Comparison of ENCODE assay signal across 17 cellular contexts in genomic region chr3:105899528-105899927, GRCh38. TPM values are rescaled to one million over a fixed set of nuclear protein-coding genes. Genes with fewer than 3 reads are reported as not detected.
DNase-seq lines count a peak whose midpoint lies in the region; ATAC-seq, FAIRE-seq and TF ChIP-seq lines count a peak whose summit lies in the region.
"Had no signal": no experiment of that assay in that cellular context is flagged by ENCODE, and none has a peak within 500 bp of the region (broad histone marks: within the 10 kb centered on the region; RNA-seq: fewer than 3 reads in every experiment).

No MANE protein-coding gene starts in this region.

- no peak overlapping the region for H3K56ac ChIP-seq in IMR-90 (ENCODE audit: extremely low read depth, insufficient read depth, low read length)

- TF ChIP-seq RAD21 in IMR-90 (IDR thresholded peaks at IDR 0.05; ENCODE audit: low read length) = no peak

- no peak overlapping the region for H3K4me2 ChIP-seq in IMR-90 (ENCODE audit: low read depth, low read length)
- H3K4me2 ChIP-seq in keratinocyte (ENCODE audit: control insufficient read depth, extremely low read depth, insufficient read depth, low read depth, low read length) = no peak overlapping the region

- H3K27ac ChIP-seq in IMR-90 (ENCODE audit: insufficient read depth, low read length) (no peak overlapping the region), keratinocyte (ENCODE audit: control insufficient read depth, insufficient read depth, low read length) (no peak overlapping the region)
- H3K27ac ChIP-seq: esophagus muscularis mucosa, HL-60 had no signal

- H3K9me3 ChIP-seq in IMR-90 (ENCODE audit: control insufficient read depth, insufficient read depth, low read length) (no peaks in the 10 kb centered on the region), keratinocyte (ENCODE audit: control insufficient read depth, low read depth, low read length) (no peaks in the 10 kb centered on the region)
- H3K9me3 ChIP-seq: esophagus muscularis mucosa had no signal

- no peak overlapping the region for H3K23ac ChIP-seq in IMR-90 (ENCODE audit: low read depth, low read length)

- ATAC-seq in IMR-90 (ENCODE audit: low read depth) (peak; percentile 77), HG03442 (IDR thresholded peaks at IDR 0.05; ENCODE audit: unreplicated experiment) (no peak)
- ATAC-seq: activated CD4-positive, alpha-beta T cell treated with anti-CD3 and anti-CD28 coated beads for 36 hours; Right ventricle myocardium inferior; stimulated activated naive CD8-positive, alpha-beta T cell treated with anti-CD3 and anti-CD28 coated beads, Interleukin-15, amount 100 ng/mL, for 72 hours had no signal

- H3K79me2 ChIP-seq in keratinocyte (ENCODE audit: control insufficient read depth, insufficient read depth, low read length) = no peaks in the 10 kb centered on the region

- POLR2A ChIA-PET in AG04449 (lab: Yijun Ruan, JAX) (no interaction called here), IMR-90 (lab: Charles Lee; ENCODE audit: unreplicated experiment) (no interaction called here)

- H4K8ac ChIP-seq in IMR-90 (ENCODE audit: low read depth in 2 of 2, low read length in 2 of 2) = peak overlapping the region in 1 of 2 experiments; percentile 73; a peak in 2 of 4 replicates

- no peak overlapping the region for H2AFZ ChIP-seq in IMR-90 (replicated peaks; ENCODE audit: low read length, poor library complexity)
- no peak overlapping the region for H2AFZ ChIP-seq in keratinocyte (ENCODE audit: control insufficient read depth, low read length)

- no peak for TF ChIP-seq CTCF in AG04449 (IDR thresholded peaks at IDR 0.05; ENCODE audit: insufficient read depth, low read length, missing control alignments)
- TF ChIP-seq CTCF in IMR-90 (conservative IDR thresholded peaks at IDR 0.05; ENCODE audit: low read depth, low read length) = no peak
- no peak for TF ChIP-seq CTCF in cardiac fibroblast (IDR thresholded peaks at IDR 0.05; ENCODE audit: low read depth, low read length)
- TF ChIP-seq CTCF in keratinocyte (optimal IDR thresholded peaks at IDR 0.05 in 1 of 3, IDR thresholded peaks at IDR 0.05 in 1 of 3, conservative IDR thresholded peaks at IDR 0.05 in 1 of 3; ENCODE audit: extremely low read depth in 1 of 3, insufficient read depth in 2 of 3, low read length in 3 of 3) = no peak

- H3K18ac ChIP-seq in IMR-90 (ENCODE audit: low read depth, low read length) = no peak overlapping the region

- dilution Hi-C loops in IMR-90 (cut with HindIII; ENCODE audit: low sequenced_read_pairs, unreplicated experiment) = no loop called here
- dilution Hi-C loops in keratinocyte (cut with MboI; ENCODE audit: extremely low pct_ligation_motif_present, low sequenced_read_pairs) = no loop called here

- no peak overlapping the region; the same call in 2 of the 3 replicates for H2BK15ac ChIP-seq in IMR-90 (ENCODE audit: low read depth, low read length)

- no CpG with 5 or more reads among the region's 2 CpGs for WGBS in IMR-90 (ENCODE audit: extremely low coverage in 2 of 2, insufficient read length in 1 of 2), 2 experiments

- no peaks in the 10 kb centered on the region for H3K79me1 ChIP-seq in IMR-90 (ENCODE audit: low read depth in 1 of 2, low read length in 2 of 2)

- H4K91ac ChIP-seq in IMR-90 (ENCODE audit: insufficient read depth, low read depth, low read length) = no peak overlapping the region

- peak overlapping the region; percentile 47; the same call in 1 of the 2 replicates for H2BK20ac ChIP-seq in IMR-90 (ENCODE audit: low read depth, low read length)

- 0 out of 2 replicates have a peak overlapping the region, but pooled peaks have one; percentile 7 for H3K14ac ChIP-seq in IMR-90 (replicated peaks; ENCODE audit: low read depth, low read length)

- in situ Hi-C loops in IMR-90 (cut with MboI; ENCODE audit: low sequenced_read_pairs) = no loop called here

- no peak overlapping the region for H2AK9ac ChIP-seq in IMR-90 (replicated peaks; ENCODE audit: low read depth, low read length, poor library complexity)

- no peaks in the 10 kb centered on the region for H4K20me1 ChIP-seq in IMR-90 (ENCODE audit: insufficient read depth, low read length)
- H4K20me1 ChIP-seq in keratinocyte (ENCODE audit: control insufficient read depth, extremely low read depth, insufficient read depth, low read length) = no peaks in the 10 kb centered on the region

- H3K4ac ChIP-seq in IMR-90 (ENCODE audit: low read depth, low read length) = no peak overlapping the region; the same call in 1 of the 2 replicates

- no peak overlapping the region for H3K4me3 ChIP-seq in AG04449 (ENCODE audit: low read depth, low read length)
- no peak overlapping the region for H3K4me3 ChIP-seq in IMR-90 (ENCODE audit: insufficient read depth, low read depth, low read length)
- no peak overlapping the region for H3K4me3 ChIP-seq in cardiac fibroblast (replicated peaks in 1 of 2; ENCODE audit: low read depth in 2 of 2, low read length in 2 of 2)
- H3K4me3 ChIP-seq in keratinocyte (ENCODE audit: control insufficient read depth in 2 of 3, extremely low read depth in 1 of 3, insufficient read depth in 2 of 3, low read depth in 1 of 3, low read length in 3 of 3) = no peak overlapping the region
- H3K4me3 ChIP-seq: esophagus muscularis mucosa had no signal

- DNase-seq in AG04449 (ENCODE audit: low read depth, low spot score) = peak; percentile 71
- peak; percentile 79 for DNase-seq in IMR-90
- peak; percentile 72 for DNase-seq in cardiac fibroblast (ENCODE audit: low read depth in 2 of 2)
- no peak for DNase-seq in keratinocyte (ENCODE audit: low read depth, low spot score)
- no peak for DNase-seq in D341Med (ENCODE audit: low spot score)
- no peak for DNase-seq in NCI-H1092 treated with DMSO at 0.1 percent for 48 hours (lab: John Stamatoyannopoulos, UW)
- DNase-seq in stimulated activated CD4-positive, alpha-beta T cell treated with anti-CD3 and anti-CD28 coated beads, Interleukin-2, amount 100 ng/mL, for 24 hours = no peak
- DNase-seq: activated CD4-positive, alpha-beta T cell treated with anti-CD3 and anti-CD28 coated beads for 36 hours; NCI-H187 treated with DMSO at 0.1 percent for 48 hours; NCI-H526 treated with DMSO at 0.1 percent for 48 hours; nucleus accumbens; stimulated activated naive CD8-positive, alpha-beta T cell treated with anti-CD3 and anti-CD28 coated beads, Interleukin-15, amount 100 ng/mL, for 72 hours had no signal

- CTCF ChIA-PET in AG04449 (lab: Yijun Ruan, JAX) (no interaction called here), IMR-90 (lab: Yijun Ruan, JAX) (interaction anchor here (0.5 kb wide), 1 partner anchor 268 kb away, joined by 4 read pairs; no protein-coding TSS in a partner anchor)

- H3K4me1 ChIP-seq in IMR-90 (ENCODE audit: control insufficient read depth, insufficient read depth, low read length) (no peaks in the 10 kb centered on the region), keratinocyte (ENCODE audit: control insufficient read depth, extremely low read depth, insufficient read depth, low read length) (no peaks in the 10 kb centered on the region)
- H3K4me1 ChIP-seq: esophagus muscularis mucosa had no signal

- H3K9ac ChIP-seq in IMR-90 (ENCODE audit: low read depth, low read length) = no peak overlapping the region
- H3K9ac ChIP-seq in keratinocyte (ENCODE audit: control insufficient read depth, extremely low read depth, insufficient read depth, low read length) = no peak overlapping the region

- H2BK120ac ChIP-seq in IMR-90 (ENCODE audit: low read depth, low read length) = peak overlapping the region; percentile 71

- no peak overlapping the region for H2BK5ac ChIP-seq in IMR-90 (ENCODE audit: low read depth, low read length, poor library complexity, severe bottlenecking)

- TF ChIP-seq POLR2A in IMR-90 (IDR thresholded peaks at IDR 0.05; ENCODE audit: low read depth, low read length) = no peak

- BruUV-seq in IMR-90 (replicated peaks; lab: Mats Ljungman, UMichigan) = no TSS peak

- H2AK5ac ChIP-seq in IMR-90 (ENCODE audit: low read depth, low read length) = no peak overlapping the region

- peak; percentile 75 for FAIRE-seq in keratinocyte (lab: Jason Lieb, UNC)
- FAIRE-seq: colon had no signal

- intact Hi-C loops in IMR-90 (cut with micrococcal nuclease) = no loop called here

- H3K36me3 ChIP-seq in IMR-90 (ENCODE audit: control insufficient read depth, insufficient read depth, low read length) (no peaks in the 10 kb centered on the region), keratinocyte (ENCODE audit: control insufficient read depth in 2 of 2, extremely low read depth in 1 of 2, insufficient read depth in 2 of 2, low read length in 2 of 2) (no peaks in the 10 kb centered on the region)
- H3K36me3 ChIP-seq: esophagus muscularis mucosa had no signal

- H3K9me1 ChIP-seq in IMR-90 (ENCODE audit: insufficient read depth, low read length) = no peaks in the 10 kb centered on the region
- no peaks in the 10 kb centered on the region for H3K9me1 ChIP-seq in keratinocyte (ENCODE audit: control insufficient read depth, extremely low read depth, insufficient read depth, low read length)

- H4K5ac ChIP-seq in IMR-90 (ENCODE audit: low read depth, low read length) = no peak overlapping the region

- H3K27me3 ChIP-seq in IMR-90 (ENCODE audit: control insufficient read depth, insufficient read depth, low read length) (no peaks in the 10 kb centered on the region), keratinocyte (ENCODE audit: control insufficient read depth, extremely low read depth, insufficient read depth, low read length) (no peaks in the 10 kb centered on the region)
- H3K27me3 ChIP-seq: esophagus muscularis mucosa had no signal

TF ChIP-seq in IMR-90, 13 proteins besides CTCF, POLR2A, EP300 and RAD21:
- TF ChIP-seq CEBPB (IDR thresholded peaks at IDR 0.05; ENCODE audit: low read depth, low read length) (peak; percentile 97), MAFK (IDR thresholded peaks at IDR 0.05; ENCODE audit: low read depth, low read length) (peak; percentile 72), NFE2L2 (IDR thresholded peaks at IDR 0.05; ENCODE audit: low read depth, low read length) (no peak)

RNA-seq across cellular contexts. Expression of gene CBLB, which starts 30.7 kb away (rescaled TPM):
- 20.1 and 28.6 TPM in 2 replicates for total RNA-seq in IMR-90 (2012; rRNA removed)
- polyA plus RNA-seq in IMR-90 (2012; rRNA removed) = 10.1 and 10.2 TPM in 2 replicates
- polyA plus RNA-seq in IMR-90 (2012; cell fraction: cytosol; rRNA removed) = 2.7 and 5.9 TPM in 2 replicates
- polyA plus RNA-seq in IMR-90 (2012; cell fraction: nucleus; rRNA removed; ENCODE audit: low replicate concordance) = 7.1 and 45.1 TPM in 2 replicates
- 10.5 to 16.4 TPM (median 13.6 TPM) in 3 replicates for polyA plus RNA-seq in keratinocyte
- 6.2 TPM for polyA plus RNA-seq in keratinocyte (2011; ENCODE audit: low read depth)
- polyA plus RNA-seq in keratinocyte (2011; cell fraction: cytosol; rRNA removed) = 7.7 and 11.2 TPM in 2 replicates
- polyA plus RNA-seq in keratinocyte (2011; cell fraction: nucleus; rRNA removed) = 36.2 and 37.7 TPM in 2 replicates
- polyA plus RNA-seq in keratinocyte (2012; ENCODE audit: low replicate concordance) = 7.1 TPM in 2 replicates
- polyA minus RNA-seq in keratinocyte = 4.1 to 38.5 TPM (median 28.1 TPM) in 3 replicates
- polyA minus RNA-seq in keratinocyte (2011; cell fraction: cytosol; rRNA and poly(A)+ RNA removed) = 10.7 TPM
- 50.2 and 91.6 TPM in 2 replicates for polyA minus RNA-seq in keratinocyte (2011; cell fraction: nucleus; rRNA and poly(A)+ RNA removed)

Comparison
In these comparisons a context has a peak if more than half of its experiments do, and no peak if none do; other contexts are left out.
1. DNase-seq: peak in AG04449 (single experiment), IMR-90 (single experiment) and cardiac fibroblast (2 of 2); none in keratinocyte (single experiment), D341Med (single experiment), NCI-H1092 treated with DMSO at 0.1 percent for 48 hours (single experiment) and stimulated activated CD4-positive, alpha-beta T cell treated with anti-CD3 and anti-CD28 coated beads, Interleukin-2, amount 100 ng/mL, for 24 hours (0 of 2).